In genomic region chr20:33059741-33060390, GRCh38 we compare ENCODE assay signal across 1 cellular context.
TF ChIP-seq lines count a peak whose summit lies in the region.

No MANE protein-coding gene starts in this region.

TF ChIP-seq in H1, 55 proteins besides CTCF, POLR2A, EP300 and RAD21:
- TF ChIP-seq NRF1 (IDR thresholded peaks at IDR 0.05; ENCODE audit: low read depth, low read length) = no peak
- no peak for TF ChIP-seq BRCA1 (IDR thresholded peaks at IDR 0.05; ENCODE audit: low read depth, low read length)
- TF ChIP-seq POLR2AphosphoS5 (IDR thresholded peaks at IDR 0.05; ENCODE audit: low read depth, low read length) = no peak
- TF ChIP-seq KDM1A (IDR thresholded peaks at IDR 0.05; ENCODE audit: borderline replicate concordance, low read length) = no peak
- TF ChIP-seq SIN3A (conservative IDR thresholded peaks at IDR 0.05 in 1 of 2, IDR thresholded peaks at IDR 0.05 in 1 of 2; ENCODE audit: low read depth in 1 of 2, low read length in 2 of 2) = no peak
- no peak for TF ChIP-seq TAF1 (IDR thresholded peaks at IDR 0.05; ENCODE audit: low read depth, low read length)
- no peak for TF ChIP-seq GABPA (IDR thresholded peaks at IDR 0.05; ENCODE audit: borderline replicate concordance, insufficient read depth, low read length)
- no peak for TF ChIP-seq BACH1 (IDR thresholded peaks at IDR 0.05; ENCODE audit: low read length)
- no peak for TF ChIP-seq CTBP2 (IDR thresholded peaks at IDR 0.05; ENCODE audit: borderline replicate concordance, insufficient read depth, insufficient read length, low read length)
- TF ChIP-seq, protein P1, sequence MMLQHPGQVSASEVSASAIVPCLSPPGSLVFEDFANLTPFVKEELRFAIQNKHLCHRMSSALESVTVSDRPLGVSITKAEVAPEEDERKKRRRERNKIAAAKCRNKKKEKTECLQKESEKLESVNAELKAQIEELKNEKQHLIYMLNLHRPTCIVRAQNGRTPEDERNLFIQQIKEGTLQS (IDR thresholded peaks at IDR 0.05; ENCODE audit: insufficient read depth, low read depth, low read length) = no peak
- TF ChIP-seq CHD1 (IDR thresholded peaks at IDR 0.05; ENCODE audit: low read depth, low read length) = no peak
- no peak for TF ChIP-seq PHF8 (conservative IDR thresholded peaks at IDR 0.05; ENCODE audit: low read depth, low read length)
- TF ChIP-seq ASH2L (IDR thresholded peaks at IDR 0.05; ENCODE audit: low read length) = no peak
